Comparison of ENCODE assay signal across 8 cellular contexts in the genomic region with DNA sequence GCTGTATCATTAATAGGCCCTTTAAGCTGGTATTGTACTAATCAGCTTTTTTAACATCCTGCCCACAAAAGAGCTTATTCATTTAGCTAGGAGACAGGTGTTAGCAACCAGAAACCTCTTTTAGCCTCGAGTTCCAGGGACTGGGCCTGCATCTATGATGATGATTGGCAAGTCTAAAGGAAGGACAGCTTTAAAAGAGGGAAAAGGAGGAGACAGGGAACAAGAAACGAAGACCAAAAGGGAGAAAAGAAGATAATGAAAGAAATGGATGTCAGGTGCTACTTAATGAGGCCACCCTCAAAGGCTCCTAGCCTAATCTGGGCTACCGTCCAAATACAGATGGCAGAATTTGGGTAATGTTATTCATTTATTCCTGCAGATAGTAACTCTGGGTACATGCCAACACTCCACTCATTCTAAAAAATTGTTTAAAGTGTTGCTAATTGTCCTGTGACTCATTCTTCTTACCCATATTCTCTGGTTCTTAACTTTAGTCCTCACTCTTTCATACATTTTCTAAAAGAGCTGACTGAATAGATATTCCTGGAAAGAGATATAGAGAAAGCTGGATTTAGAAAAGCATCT. TPM values are rescaled to one million over a fixed set of nuclear protein-coding genes. Genes with fewer than 3 reads are reported as not detected.
A peak's percentile ranks its signal among the peaks of the same experiment; 100 is the strongest.
DNase-seq lines count a peak whose midpoint lies in the region; ATAC-seq and TF ChIP-seq lines count a peak whose summit lies in the region.

No MANE protein-coding gene starts in this region.

- H3K4me3 Mint-ChIP-seq in activated T-helper 1 cell treated with anti-CD3 and anti-CD28 coated beads, Interleukin-12 subunit alpha, Interleukin-12 subunit beta, Interleukin-2, Interleukin-4 antibody, amounts not matched to agents 30 ng/mL and 10 ng/mL and 1 ng/mL, durations not matched to agents 14 hours and 24 hours and 36 hours, result peak overlapping the region; percentile 77

- no peak overlapping the region for H3K27ac ChIP-seq in heart right ventricle
- no peak overlapping the region for H3K27ac ChIP-seq in tibial artery

- DNase-seq in DMS 273 (lab: John Stamatoyannopoulos, UW; ENCODE audit: unreplicated experiment) (peak; percentile 92), LHCN-M2 (ENCODE audit: low read depth) (peak; percentile 86), kidney tubule cell (ENCODE audit: low spot score) (peak; percentile 84), heart right ventricle (no peak), tibial artery (no peak), SW480 (ENCODE audit: low spot score) (no peak)
- DNase-seq in activated T-helper 1 cell treated with anti-CD3 and anti-CD28 coated beads, Interleukin-12 subunit alpha, Interleukin-12 subunit beta, Interleukin-2, Interleukin-4 antibody, amounts not matched to agents 30 ng/mL and 10 ng/mL and 1 ng/mL, durations not matched to agents 14 hours and 24 hours and 36 hours (ENCODE audit: low spot score), result no peak

- H3K36me3 ChIP-seq in heart right ventricle (no peaks in the 10 kb centered on the region), tibial artery (no peaks in the 10 kb centered on the region)

- no peaks in the 10 kb centered on the region for H3K27me3 ChIP-seq in heart right ventricle
- H3K27me3 ChIP-seq in tibial artery, result no peaks in the 10 kb centered on the region

- 44 to 62% methylated on average over 3 of the region's 3 CpGs for WGBS in heart right ventricle, 2 donors

- TF ChIP-seq CTCF in heart right ventricle (IDR thresholded peaks at IDR 0.05) (no peak), tibial artery (IDR thresholded peaks at IDR 0.05) (no peak)

- H3K4me3 ChIP-seq in heart right ventricle, result no peak overlapping the region
- H3K4me3 ChIP-seq in tibial artery, result no peak overlapping the region

- no peaks in the 10 kb centered on the region for H3K9me3 Mint-ChIP-seq in activated T-helper 1 cell treated with anti-CD3 and anti-CD28 coated beads, Interleukin-12 subunit alpha, Interleukin-12 subunit beta, Interleukin-2, Interleukin-4 antibody, amounts not matched to agents 30 ng/mL and 10 ng/mL and 1 ng/mL, durations not matched to agents 14 hours and 24 hours and 36 hours

- no peaks in the 10 kb centered on the region for H3K27me3 Mint-ChIP-seq in activated T-helper 1 cell treated with anti-CD3 and anti-CD28 coated beads, Interleukin-12 subunit alpha, Interleukin-12 subunit beta, Interleukin-2, Interleukin-4 antibody, amounts not matched to agents 30 ng/mL and 10 ng/mL and 1 ng/mL, durations not matched to agents 14 hours and 24 hours and 36 hours (ENCODE audit: insufficient read depth)

- H3K27ac Mint-ChIP-seq in activated T-helper 1 cell treated with anti-CD3 and anti-CD28 coated beads, Interleukin-12 subunit alpha, Interleukin-12 subunit beta, Interleukin-2, Interleukin-4 antibody, amounts not matched to agents 30 ng/mL and 10 ng/mL and 1 ng/mL, durations not matched to agents 14 hours and 24 hours and 36 hours, result peak overlapping the region; percentile 94

- H3K4me1 Mint-ChIP-seq in activated T-helper 1 cell treated with anti-CD3 and anti-CD28 coated beads, Interleukin-12 subunit alpha, Interleukin-12 subunit beta, Interleukin-2, Interleukin-4 antibody, amounts not matched to agents 30 ng/mL and 10 ng/mL and 1 ng/mL, durations not matched to agents 14 hours and 24 hours and 36 hours (ENCODE audit: low read depth), result peaks cover 85% of the 10 kb centered on the region

- ATAC-seq in heart right ventricle (no peak), esophagus mucosa (no peak)

- H3K4me1 ChIP-seq in heart right ventricle (peaks cover 0 to 31% (median 4%) of the 10 kb centered on the region in 9 donors), tibial artery (peaks cover 0 to 10% (median 4%) of the 10 kb centered on the region in 4 donors)

- intact Hi-C loops in activated T-helper 1 cell treated with anti-CD3 and anti-CD28 coated beads, Interleukin-12 subunit alpha, Interleukin-12 subunit beta, Interleukin-2, Interleukin-4 antibody, amounts not matched to agents 30 ng/mL and 10 ng/mL and 1 ng/mL, durations not matched to agents 14 hours and 24 hours and 36 hours (cut with micrococcal nuclease), result loop anchor here (1.0 kb wide), 1 partner anchor 9 kb away; no protein-coding TSS in a partner anchor
- intact Hi-C loops in heart right ventricle (cut with DNase I) (loop anchor here in 1 of 10 donors (10.0 kb wide), 1 partner anchor 87 kb away; no protein-coding TSS in a partner anchor), tibial artery (cut with DNase I; ENCODE audit: low total_unique reads) (no loop called here)

- H3K9me3 ChIP-seq in heart right ventricle, result no peaks in the 10 kb centered on the region
- H3K9me3 ChIP-seq in tibial artery, result no peaks in the 10 kb centered on the region

- H3K36me3 Mint-ChIP-seq in activated T-helper 1 cell treated with anti-CD3 and anti-CD28 coated beads, Interleukin-12 subunit alpha, Interleukin-12 subunit beta, Interleukin-2, Interleukin-4 antibody, amounts not matched to agents 30 ng/mL and 10 ng/mL and 1 ng/mL, durations not matched to agents 14 hours and 24 hours and 36 hours (ENCODE audit: low read depth), result peaks cover 16% of the 10 kb centered on the region

RNA-seq across cellular contexts. Expression of a gene that starts 18.7 kb away (rescaled TPM):
- total RNA-seq in LHCN-M2 (2014; rRNA removed) (14.5 and 16.6 TPM in 2 replicates), heart right ventricle (10 to 100 TPM in 9 of 10 donors, 1 to 10 TPM in 1; 9.2 to 19.3 (median 13.9) TPM), esophagus mucosa (46.3 TPM)
- polyA plus RNA-seq in LHCN-M2 (2012), result 7.0 TPM
- 28.1 and 28.2 TPM in 2 replicates for total RNA-seq in activated T-helper 1 cell treated with anti-CD3 and anti-CD28 coated beads, Interleukin-12 subunit alpha, Interleukin-12 subunit beta, Interleukin-2, Interleukin-4 antibody, amounts not matched to agents 30 ng/mL and 10 ng/mL and 1 ng/mL, durations not matched to agents 14 hours and 24 hours and 36 hours
- polyA plus RNA-seq in heart right ventricle, result 1 to 10 TPM; 2.3 to 4.6 TPM

RNA-seq across cellular contexts. Expression of a gene that starts 37.5 kb away (rescaled TPM):
- total RNA-seq in LHCN-M2 (2014; rRNA removed), result 16.0 and 17.1 TPM in 2 replicates
- 16.2 TPM for polyA plus RNA-seq in LHCN-M2 (2012)
- total RNA-seq in activated T-helper 1 cell treated with anti-CD3 and anti-CD28 coated beads, Interleukin-12 subunit alpha, Interleukin-12 subunit beta, Interleukin-2, Interleukin-4 antibody, amounts not matched to agents 30 ng/mL and 10 ng/mL and 1 ng/mL, durations not matched to agents 14 hours and 24 hours and 36 hours, result 29.8 and 34.9 TPM in 2 replicates
- 1 to 10 TPM; 3.2 to 9.6 (median 5.6) TPM for total RNA-seq in heart right ventricle
- polyA plus RNA-seq in heart right ventricle, result 1 to 10 TPM; 3.0 to 4.3 TPM
- total RNA-seq in esophagus mucosa, result 6.3 TPM

RNA-seq across cellular contexts. Expression of a gene that starts 39.2 kb away (rescaled TPM):
- total RNA-seq in LHCN-M2 (2014; rRNA removed) (not detected in 2 replicates), heart right ventricle (not detected), esophagus mucosa (not detected)
- not detected for polyA plus RNA-seq in LHCN-M2 (2012)
- not detected in 2 replicates for total RNA-seq in activated T-helper 1 cell treated with anti-CD3 and anti-CD28 coated beads, Interleukin-12 subunit alpha, Interleukin-12 subunit beta, Interleukin-2, Interleukin-4 antibody, amounts not matched to agents 30 ng/mL and 10 ng/mL and 1 ng/mL, durations not matched to agents 14 hours and 24 hours and 36 hours
- polyA plus RNA-seq in heart right ventricle, result not detected

RNA-seq across cellular contexts. Expression of a gene that starts 59.9 kb away (rescaled TPM):
- total RNA-seq in LHCN-M2 (2014; rRNA removed) (22.3 and 27.1 TPM in 2 replicates), heart right ventricle (1 to 10 TPM; 2.7 to 5.1 (median 4.2) TPM), esophagus mucosa (14.7 TPM)
- polyA plus RNA-seq in LHCN-M2 (2012), result 12.7 TPM
- 51.1 and 54.4 TPM in 2 replicates for total RNA-seq in activated T-helper 1 cell treated with anti-CD3 and anti-CD28 coated beads, Interleukin-12 subunit alpha, Interleukin-12 subunit beta, Interleukin-2, Interleukin-4 antibody, amounts not matched to agents 30 ng/mL and 10 ng/mL and 1 ng/mL, durations not matched to agents 14 hours and 24 hours and 36 hours
- polyA plus RNA-seq in heart right ventricle, result 1 to 10 TPM; 1.8 to 7.5 TPM

Comparison
In these comparisons a context has a peak if more than half of its experiments do, and no peak if none do; other contexts are left out.
1. DNase-seq: peak in DMS 273 (single experiment), LHCN-M2 (single experiment) and kidney tubule cell (single experiment); none in activated T-helper 1 cell treated with anti-CD3 and anti-CD28 coated beads, Interleukin-12 subunit alpha, Interleukin-12 subunit beta, Interleukin-2, Interleukin-4 antibody, amounts not matched to agents 30 ng/mL and 10 ng/mL and 1 ng/mL, durations not matched to agents 14 hours and 24 hours and 36 hours (single experiment), heart right ventricle (0 of 2), tibial artery (0 of 2) and SW480 (single experiment).